In the genomic region with DNA sequence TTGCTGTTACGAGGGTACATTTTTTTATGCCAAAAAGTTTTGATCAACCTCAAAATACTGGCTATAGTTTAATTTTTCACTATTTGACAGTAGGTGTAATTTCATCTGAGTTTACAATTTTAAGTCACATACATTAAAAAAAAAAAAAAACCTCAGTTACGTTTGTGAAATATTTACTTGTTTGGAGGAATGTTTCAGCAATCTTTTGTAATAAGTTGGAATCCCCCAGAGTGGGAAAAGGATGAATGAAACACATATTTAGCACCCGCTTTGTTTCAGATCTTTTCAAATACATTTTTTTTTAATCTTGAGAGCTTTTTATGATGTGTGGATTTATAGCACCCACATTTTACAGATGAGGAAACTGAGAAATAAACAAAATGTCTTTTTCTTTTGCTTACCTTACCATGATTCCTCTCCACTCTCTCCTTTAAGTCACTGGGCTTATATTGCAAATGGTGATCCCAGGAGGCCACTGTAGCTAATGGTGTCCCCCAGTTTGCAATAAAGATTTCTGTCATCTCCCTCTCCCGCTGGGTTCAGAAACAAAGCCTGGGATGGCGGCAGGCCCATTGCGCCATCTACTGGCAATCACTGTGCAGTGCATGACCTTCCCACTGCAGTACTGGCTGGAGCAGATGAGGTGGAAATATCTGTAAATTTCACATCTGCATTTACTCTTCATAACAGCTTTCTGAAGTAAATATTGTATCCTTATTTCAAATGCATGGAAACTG, we compare ENCODE assay signal across 1 cellular context.
TF ChIP-seq lines count a peak whose summit lies in the region.

No MANE protein-coding gene starts in this region.

TF ChIP-seq in GM23338, 12 proteins besides CTCF, POLR2A, EP300 and RAD21 (continued from another document):
- TF ChIP-seq, protein P1, sequence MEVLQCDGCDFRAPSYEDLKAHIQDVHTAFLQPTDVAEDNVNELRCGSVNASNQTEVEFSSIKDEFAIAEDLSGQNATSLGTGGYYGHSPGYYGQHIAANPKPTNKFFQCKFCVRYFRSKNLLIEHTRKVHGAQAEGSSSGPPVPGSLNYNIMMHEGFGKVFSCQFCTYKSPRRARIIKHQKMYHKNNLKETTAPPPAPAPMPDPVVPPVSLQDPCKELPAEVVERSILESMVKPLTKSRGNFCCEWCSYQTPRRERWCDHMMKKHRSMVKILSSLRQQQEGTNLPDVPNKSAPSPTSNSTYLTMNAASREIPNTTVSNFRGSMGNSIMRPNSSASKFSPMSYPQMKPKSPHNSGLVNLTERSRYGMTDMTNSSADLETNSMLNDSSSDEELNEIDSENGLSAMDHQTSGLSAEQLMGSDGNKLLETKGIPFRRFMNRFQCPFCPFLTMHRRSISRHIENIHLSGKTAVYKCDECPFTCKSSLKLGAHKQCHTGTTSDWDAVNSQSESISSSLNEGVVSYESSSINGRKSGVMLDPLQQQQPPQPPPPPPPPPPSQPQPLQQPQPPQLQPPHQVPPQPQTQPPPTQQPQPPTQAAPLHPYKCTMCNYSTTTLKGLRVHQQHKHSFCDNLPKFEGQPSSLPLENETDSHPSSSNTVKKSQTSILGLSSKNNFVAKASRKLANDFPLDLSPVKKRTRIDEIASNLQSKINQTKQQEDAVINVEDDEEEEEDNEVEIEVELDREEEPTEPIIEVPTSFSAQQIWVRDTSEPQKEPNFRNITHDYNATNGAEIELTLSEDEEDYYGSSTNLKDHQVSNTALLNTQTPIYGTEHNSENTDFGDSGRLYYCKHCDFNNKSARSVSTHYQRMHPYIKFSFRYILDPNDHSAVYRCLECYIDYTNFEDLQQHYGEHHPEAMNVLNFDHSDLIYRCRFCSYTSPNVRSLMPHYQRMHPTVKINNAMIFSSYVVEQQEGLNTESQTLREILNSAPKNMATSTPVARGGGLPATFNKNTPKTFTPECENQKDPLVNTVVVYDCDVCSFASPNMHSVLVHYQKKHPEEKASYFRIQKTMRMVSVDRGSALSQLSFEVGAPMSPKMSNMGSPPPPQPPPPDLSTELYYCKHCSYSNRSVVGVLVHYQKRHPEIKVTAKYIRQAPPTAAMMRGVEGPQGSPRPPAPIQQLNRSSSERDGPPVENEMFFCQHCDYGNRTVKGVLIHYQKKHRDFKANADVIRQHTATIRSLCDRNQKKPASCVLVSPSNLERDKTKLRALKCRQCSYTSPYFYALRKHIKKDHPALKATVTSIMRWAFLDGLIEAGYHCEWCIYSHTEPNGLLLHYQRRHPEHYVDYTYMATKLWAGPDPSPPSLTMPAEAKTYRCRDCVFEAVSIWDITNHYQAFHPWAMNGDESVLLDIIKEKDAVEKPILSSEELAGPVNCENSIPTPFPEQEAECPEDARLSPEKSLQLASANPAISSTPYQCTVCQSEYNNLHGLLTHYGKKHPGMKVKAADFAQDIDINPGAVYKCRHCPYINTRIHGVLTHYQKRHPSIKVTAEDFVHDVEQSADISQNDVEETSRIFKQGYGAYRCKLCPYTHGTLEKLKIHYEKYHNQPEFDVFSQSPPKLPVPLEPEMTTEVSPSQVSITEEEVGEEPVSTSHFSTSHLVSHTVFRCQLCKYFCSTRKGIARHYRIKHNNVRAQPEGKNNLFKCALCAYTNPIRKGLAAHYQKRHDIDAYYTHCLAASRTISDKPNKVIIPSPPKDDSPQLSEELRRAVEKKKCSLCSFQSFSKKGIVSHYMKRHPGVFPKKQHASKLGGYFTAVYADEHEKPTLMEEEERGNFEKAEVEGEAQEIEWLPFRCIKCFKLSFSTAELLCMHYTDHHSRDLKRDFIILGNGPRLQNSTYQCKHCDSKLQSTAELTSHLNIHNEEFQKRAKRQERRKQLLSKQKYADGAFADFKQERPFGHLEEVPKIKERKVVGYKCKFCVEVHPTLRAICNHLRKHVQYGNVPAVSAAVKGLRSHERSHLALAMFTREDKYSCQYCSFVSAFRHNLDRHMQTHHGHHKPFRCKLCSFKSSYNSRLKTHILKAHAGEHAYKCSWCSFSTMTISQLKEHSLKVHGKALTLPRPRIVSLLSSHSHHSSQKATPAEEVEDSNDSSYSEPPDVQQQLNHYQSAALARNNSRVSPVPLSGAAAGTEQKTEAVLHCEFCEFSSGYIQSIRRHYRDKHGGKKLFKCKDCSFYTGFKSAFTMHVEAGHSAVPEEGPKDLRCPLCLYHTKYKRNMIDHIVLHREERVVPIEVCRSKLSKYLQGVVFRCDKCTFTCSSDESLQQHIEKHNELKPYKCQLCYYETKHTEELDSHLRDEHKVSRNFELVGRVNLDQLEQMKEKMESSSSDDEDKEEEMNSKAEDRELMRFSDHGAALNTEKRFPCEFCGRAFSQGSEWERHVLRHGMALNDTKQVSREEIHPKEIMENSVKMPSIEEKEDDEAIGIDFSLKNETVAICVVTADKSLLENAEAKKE (CRISPR knock-in tag; IDR thresholded peaks at IDR 0.05), result no peak
- TF ChIP-seq POLR2AphosphoS5 (IDR thresholded peaks at IDR 0.05; ENCODE audit: low read depth) (no peak), EZH2phosphoT487 (IDR thresholded peaks at IDR 0.05; ENCODE audit: unreplicated experiment) (no peak)
TF ChIP-seq in GM23338: peak in this region for 0.
